ENCODE assay signal across 1 cellular context in the genomic region with DNA sequence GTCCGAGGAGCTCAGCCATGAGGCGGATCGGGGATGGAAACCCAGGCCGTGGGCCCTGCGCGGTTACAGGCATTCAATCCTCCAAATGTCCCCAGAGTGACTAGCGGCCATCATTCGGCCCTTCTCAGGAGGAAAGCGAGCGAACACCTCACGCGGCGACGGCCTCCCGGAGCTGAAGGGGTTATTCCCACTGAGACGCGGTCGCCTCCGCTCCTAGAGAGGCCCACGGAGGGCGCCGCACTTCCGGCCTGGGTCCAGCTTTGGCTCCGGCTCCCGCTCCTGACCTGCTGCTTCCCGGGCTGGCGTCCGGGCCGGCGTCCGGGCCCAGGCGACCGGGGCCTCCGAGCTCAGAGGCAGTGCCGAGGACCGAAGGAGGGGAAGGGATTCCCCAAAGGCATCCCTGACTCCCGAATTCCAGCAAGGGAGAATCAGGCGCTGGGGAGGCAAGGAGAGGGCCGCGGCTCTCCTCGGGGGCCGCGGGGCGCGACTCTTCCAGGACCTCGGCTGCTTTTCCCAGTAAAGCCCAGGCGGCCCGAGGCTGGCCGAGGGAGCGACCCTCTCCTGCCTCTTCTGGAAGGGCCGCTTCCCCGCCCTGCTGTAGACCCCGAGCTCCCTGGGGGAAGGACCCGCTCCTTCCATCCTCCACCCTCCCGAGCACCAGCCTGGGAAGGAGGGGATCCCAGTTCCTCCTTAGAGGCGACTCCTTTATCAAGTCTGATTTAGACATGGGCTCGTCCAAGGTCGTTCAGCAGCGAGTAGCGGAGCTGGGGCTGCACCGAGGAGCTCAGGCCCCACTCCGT.
TF ChIP-seq lines count a peak whose summit lies in the region.

No MANE protein-coding gene starts in this region.

TF ChIP-seq in HepG2, 621 proteins besides CTCF, POLR2A, EP300 and RAD21 (continued from another document and continues in another):
- TF ChIP-seq, protein P1, sequence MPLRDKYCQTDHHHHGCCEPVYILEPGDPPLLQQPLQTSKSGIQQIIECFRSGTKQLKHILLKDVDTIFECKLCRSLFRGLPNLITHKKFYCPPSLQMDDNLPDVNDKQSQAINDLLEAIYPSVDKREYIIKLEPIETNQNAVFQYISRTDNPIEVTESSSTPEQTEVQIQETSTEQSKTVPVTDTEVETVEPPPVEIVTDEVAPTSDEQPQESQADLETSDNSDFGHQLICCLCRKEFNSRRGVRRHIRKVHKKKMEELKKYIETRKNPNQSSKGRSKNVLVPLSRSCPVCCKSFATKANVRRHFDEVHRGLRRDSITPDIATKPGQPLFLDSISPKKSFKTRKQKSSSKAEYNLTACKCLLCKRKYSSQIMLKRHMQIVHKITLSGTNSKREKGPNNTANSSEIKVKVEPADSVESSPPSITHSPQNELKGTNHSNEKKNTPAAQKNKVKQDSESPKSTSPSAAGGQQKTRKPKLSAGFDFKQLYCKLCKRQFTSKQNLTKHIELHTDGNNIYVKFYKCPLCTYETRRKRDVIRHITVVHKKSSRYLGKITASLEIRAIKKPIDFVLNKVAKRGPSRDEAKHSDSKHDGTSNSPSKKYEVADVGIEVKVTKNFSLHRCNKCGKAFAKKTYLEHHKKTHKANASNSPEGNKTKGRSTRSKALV (CRISPR knock-in tag; IDR thresholded peaks at IDR 0.05): peak; percentile 68; the same call in 1 of the 2 replicates
- peak; percentile 55 for TF ChIP-seq ZNF629 (CRISPR knock-in tag; conservative IDR thresholded peaks at IDR 0.05)
- TF ChIP-seq ZFYVE20 (CRISPR knock-in tag; IDR thresholded peaks at IDR 0.05; ENCODE audit: borderline replicate concordance, low read depth): 0 out of 2 replicates have a peak, but pooled peaks have one; percentile 71
- TF ChIP-seq ATF1 (CRISPR knock-in tag; IDR thresholded peaks at IDR 0.05): no peak
- TF ChIP-seq ZNF207 (IDR thresholded peaks at IDR 0.05; ENCODE audit: borderline replicate concordance): no peak
- TF ChIP-seq DPF2 (CRISPR knock-in tag; IDR thresholded peaks at IDR 0.05; ENCODE audit: borderline replicate concordance, low read depth): peak; percentile 47; the same call in 1 of the 2 replicates
- peak; percentile 55 for TF ChIP-seq PPARG (CRISPR knock-in tag; conservative IDR thresholded peaks at IDR 0.05)
- no peak for TF ChIP-seq SMAD9 (CRISPR knock-in tag; IDR thresholded peaks at IDR 0.05)
- 0 out of 2 replicates have a peak, but pooled peaks have one; percentile 43 for TF ChIP-seq REXO4 (CRISPR knock-in tag; IDR thresholded peaks at IDR 0.05; ENCODE audit: borderline replicate concordance)
- no peak; the same call in 1 of the 2 replicates for TF ChIP-seq ZBTB33 (CRISPR knock-in tag; IDR thresholded peaks at IDR 0.05)
- 0 out of 2 replicates have a peak, but pooled peaks have one; percentile 41 for TF ChIP-seq HIC2 (CRISPR knock-in tag; IDR thresholded peaks at IDR 0.05; ENCODE audit: low read depth)
- TF ChIP-seq ZNF503 (CRISPR knock-in tag; IDR thresholded peaks at IDR 0.05): peak; percentile 88
- peak; percentile 59; the same call in 1 of the 2 replicates for TF ChIP-seq CREBL2 (CRISPR knock-in tag; IDR thresholded peaks at IDR 0.05; ENCODE audit: borderline replicate concordance)
- TF ChIP-seq, protein P2, sequence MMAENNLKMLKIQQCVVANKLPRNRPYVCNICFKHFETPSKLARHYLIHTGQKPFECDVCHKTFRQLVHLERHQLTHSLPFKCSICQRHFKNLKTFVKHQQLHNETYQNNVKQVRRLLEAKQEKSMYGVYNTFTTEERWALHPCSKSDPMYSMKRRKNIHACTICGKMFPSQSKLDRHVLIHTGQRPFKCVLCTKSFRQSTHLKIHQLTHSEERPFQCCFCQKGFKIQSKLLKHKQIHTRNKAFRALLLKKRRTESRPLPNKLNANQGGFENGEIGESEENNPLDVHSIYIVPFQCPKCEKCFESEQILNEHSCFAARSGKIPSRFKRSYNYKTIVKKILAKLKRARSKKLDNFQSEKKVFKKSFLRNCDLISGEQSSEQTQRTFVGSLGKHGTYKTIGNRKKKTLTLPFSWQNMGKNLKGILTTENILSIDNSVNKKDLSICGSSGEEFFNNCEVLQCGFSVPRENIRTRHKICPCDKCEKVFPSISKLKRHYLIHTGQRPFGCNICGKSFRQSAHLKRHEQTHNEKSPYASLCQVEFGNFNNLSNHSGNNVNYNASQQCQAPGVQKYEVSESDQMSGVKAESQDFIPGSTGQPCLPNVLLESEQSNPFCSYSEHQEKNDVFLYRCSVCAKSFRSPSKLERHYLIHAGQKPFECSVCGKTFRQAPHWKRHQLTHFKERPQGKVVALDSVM (CRISPR knock-in tag; IDR thresholded peaks at IDR 0.05): peak; percentile 90
- no peak for TF ChIP-seq HMGA1 (CRISPR knock-in tag; conservative IDR thresholded peaks at IDR 0.05)
- TF ChIP-seq, protein P3, sequence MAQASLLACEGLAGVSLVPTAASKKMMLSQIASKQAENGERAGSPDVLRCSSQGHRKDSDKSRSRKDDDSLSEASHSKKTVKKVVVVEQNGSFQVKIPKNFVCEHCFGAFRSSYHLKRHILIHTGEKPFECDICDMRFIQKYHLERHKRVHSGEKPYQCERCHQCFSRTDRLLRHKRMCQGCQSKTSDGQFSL (CRISPR knock-in tag; IDR thresholded peaks at IDR 0.05): peak; percentile 76; the same call in 1 of the 2 replicates
- TF ChIP-seq CHD4 (IDR thresholded peaks at IDR 0.05; ENCODE audit: borderline replicate concordance, low read length): no peak
- peak; percentile 79; the same call in 1 of the 2 replicates for TF ChIP-seq MEF2D (CRISPR knock-in tag; IDR thresholded peaks at IDR 0.05)
- TF ChIP-seq, protein P4, sequence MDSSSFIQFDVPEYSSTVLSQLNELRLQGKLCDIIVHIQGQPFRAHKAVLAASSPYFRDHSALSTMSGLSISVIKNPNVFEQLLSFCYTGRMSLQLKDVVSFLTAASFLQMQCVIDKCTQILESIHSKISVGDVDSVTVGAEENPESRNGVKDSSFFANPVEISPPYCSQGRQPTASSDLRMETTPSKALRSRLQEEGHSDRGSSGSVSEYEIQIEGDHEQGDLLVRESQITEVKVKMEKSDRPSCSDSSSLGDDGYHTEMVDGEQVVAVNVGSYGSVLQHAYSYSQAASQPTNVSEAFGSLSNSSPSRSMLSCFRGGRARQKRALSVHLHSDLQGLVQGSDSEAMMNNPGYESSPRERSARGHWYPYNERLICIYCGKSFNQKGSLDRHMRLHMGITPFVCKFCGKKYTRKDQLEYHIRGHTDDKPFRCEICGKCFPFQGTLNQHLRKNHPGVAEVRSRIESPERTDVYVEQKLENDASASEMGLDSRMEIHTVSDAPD (CRISPR knock-in tag; IDR thresholded peaks at IDR 0.05): no peak
- TF ChIP-seq MZF1 (CRISPR knock-in tag; IDR thresholded peaks at IDR 0.05; ENCODE audit: borderline replicate concordance): no peak
- no peak for TF ChIP-seq HHEX (CRISPR knock-in tag; IDR thresholded peaks at IDR 0.05)
- TF ChIP-seq ZNF652 (CRISPR knock-in tag; IDR thresholded peaks at IDR 0.05; ENCODE audit: borderline replicate concordance, low read depth): peak; percentile 100
- TF ChIP-seq PAF1 (CRISPR knock-in tag; IDR thresholded peaks at IDR 0.05): no peak
- TF ChIP-seq ZNF510 (CRISPR knock-in tag; IDR thresholded peaks at IDR 0.05; ENCODE audit: low read depth): peak; percentile 96; the same call in 1 of the 2 replicates
- TF ChIP-seq, protein P5, sequence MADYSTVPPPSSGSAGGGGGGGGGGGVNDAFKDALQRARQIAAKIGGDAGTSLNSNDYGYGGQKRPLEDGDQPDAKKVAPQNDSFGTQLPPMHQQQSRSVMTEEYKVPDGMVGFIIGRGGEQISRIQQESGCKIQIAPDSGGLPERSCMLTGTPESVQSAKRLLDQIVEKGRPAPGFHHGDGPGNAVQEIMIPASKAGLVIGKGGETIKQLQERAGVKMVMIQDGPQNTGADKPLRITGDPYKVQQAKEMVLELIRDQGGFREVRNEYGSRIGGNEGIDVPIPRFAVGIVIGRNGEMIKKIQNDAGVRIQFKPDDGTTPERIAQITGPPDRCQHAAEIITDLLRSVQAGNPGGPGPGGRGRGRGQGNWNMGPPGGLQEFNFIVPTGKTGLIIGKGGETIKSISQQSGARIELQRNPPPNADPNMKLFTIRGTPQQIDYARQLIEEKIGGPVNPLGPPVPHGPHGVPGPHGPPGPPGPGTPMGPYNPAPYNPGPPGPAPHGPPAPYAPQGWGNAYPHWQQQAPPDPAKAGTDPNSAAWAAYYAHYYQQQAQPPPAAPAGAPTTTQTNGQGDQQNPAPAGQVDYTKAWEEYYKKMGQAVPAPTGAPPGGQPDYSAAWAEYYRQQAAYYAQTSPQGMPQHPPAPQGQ (CRISPR knock-in tag; IDR thresholded peaks at IDR 0.05; ENCODE audit: borderline replicate concordance): 0 out of 2 replicates have a peak, but pooled peaks have one; percentile 78
- peak; percentile 75; the same call in 1 of the 3 replicates for TF ChIP-seq MXI1 (IDR thresholded peaks at IDR 0.05; ENCODE audit: borderline replicate concordance, low read depth, low read length)
- TF ChIP-seq CEBPB (IDR thresholded peaks at IDR 0.05; ENCODE audit: borderline replicate concordance, low read depth, low read length): no peak
- TF ChIP-seq, protein P6, sequence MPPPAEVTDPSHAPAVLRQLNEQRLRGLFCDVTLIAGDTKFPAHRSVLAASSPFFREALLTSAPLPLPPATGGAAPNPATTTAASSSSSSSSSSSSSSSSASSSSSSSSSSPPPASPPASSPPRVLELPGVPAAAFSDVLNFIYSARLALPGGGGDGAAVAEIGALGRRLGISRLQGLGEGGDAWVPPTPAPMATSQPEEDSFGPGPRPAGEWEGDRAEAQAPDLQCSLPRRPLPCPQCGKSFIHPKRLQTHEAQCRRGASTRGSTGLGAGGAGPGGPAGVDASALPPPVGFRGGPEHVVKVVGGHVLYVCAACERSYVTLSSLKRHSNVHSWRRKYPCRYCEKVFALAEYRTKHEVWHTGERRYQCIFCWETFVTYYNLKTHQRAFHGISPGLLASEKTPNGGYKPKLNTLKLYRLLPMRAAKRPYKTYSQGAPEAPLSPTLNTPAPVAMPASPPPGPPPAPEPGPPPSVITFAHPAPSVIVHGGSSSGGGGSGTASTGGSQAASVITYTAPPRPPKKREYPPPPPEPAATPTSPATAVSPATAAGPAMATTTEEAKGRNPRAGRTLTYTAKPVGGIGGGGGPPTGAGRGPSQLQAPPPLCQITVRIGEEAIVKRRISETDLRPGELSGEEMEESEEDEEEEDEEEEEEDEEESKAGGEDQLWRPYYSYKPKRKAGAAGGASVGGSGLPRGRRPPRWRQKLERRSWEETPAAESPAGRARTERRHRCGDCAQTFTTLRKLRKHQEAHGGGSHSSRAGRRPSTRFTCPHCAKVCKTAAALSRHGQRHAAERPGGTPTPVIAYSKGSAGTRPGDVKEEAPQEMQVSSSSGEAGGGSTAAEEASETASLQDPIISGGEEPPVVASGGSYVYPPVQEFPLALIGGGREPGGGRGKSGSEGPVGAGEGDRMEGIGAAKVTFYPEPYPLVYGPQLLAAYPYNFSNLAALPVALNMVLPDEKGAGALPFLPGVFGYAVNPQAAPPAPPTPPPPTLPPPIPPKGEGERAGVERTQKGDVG (CRISPR knock-in tag; IDR thresholded peaks at IDR 0.05; ENCODE audit: borderline replicate concordance): peak; percentile 54; the same call in 1 of the 2 replicates
- peak; percentile 88 for TF ChIP-seq ZNF564 (CRISPR knock-in tag; IDR thresholded peaks at IDR 0.05)
- TF ChIP-seq KLF11 (CRISPR knock-in tag; IDR thresholded peaks at IDR 0.05): peak; percentile 92
- TF ChIP-seq ZNF572 (CRISPR knock-in tag; IDR thresholded peaks at IDR 0.05): peak; percentile 74; the same call in 1 of the 2 replicates
- TF ChIP-seq ETV5 (CRISPR knock-in tag; IDR thresholded peaks at IDR 0.05; ENCODE audit: borderline replicate concordance): peak; percentile 100
